17 cellular contexts compared by ENCODE assay signal in genomic region chr2:32965523-32966171, GRCh38.
"Had no signal": no experiment of that assay in that cellular context is flagged by ENCODE, and none has a peak within 500 bp of the region (broad histone marks: within the 10 kb centered on the region; RNA-seq: fewer than 3 reads in every experiment).

No MANE protein-coding gene starts in this region.

- H3K9me3 ChIP-seq: sigmoid colon, testis, upper lobe of right lung had no signal

- H3K4me1 ChIP-seq: parathyroid adenoma, testis, upper lobe of right lung had no signal

- H3K79me2 ChIP-seq: parathyroid adenoma had no signal

- ATAC-seq: activated CD4-positive, CD25-positive, alpha-beta regulatory T cell treated with anti-CD3 and anti-CD28 coated beads, Interleukin-2, amount 50 U/mL, for 24 hours; left lobe of liver; stimulated activated naive CD8-positive, alpha-beta T cell treated with anti-CD3 and anti-CD28 coated beads, Interleukin-15, amount 100 ng/mL, for 72 hours; upper lobe of right lung had no signal

- H3K36me3 Mint-ChIP-seq: activated naive CD8-positive, alpha-beta T cell treated with anti-CD3 and anti-CD28 coated beads for 36 hours; naive B cell had no signal

- DNase-seq: activated CD4-positive, alpha-beta T cell treated with anti-CD3 and anti-CD28 coated beads, Interleukin-2, amount 50 U/mL, for 1 hour; activated CD8-positive, alpha-beta memory T cell treated with anti-CD3 and anti-CD28 coated beads for 24 hours; activated naive CD8-positive, alpha-beta T cell treated with anti-CD3 and anti-CD28 coated beads for 36 hours; amygdala; cortex of kidney; effector memory CD4-positive, alpha-beta T cell; naive B cell; sigmoid colon; stimulated activated CD4-positive, alpha-beta T cell treated with anti-CD3 and anti-CD28 coated beads, Interleukin-1b, Interleukin-23, amount 100 ng/mL, for 48 hours; stimulated activated naive CD8-positive, alpha-beta T cell treated with anti-CD3 and anti-CD28 coated beads, Interleukin-15, amount 100 ng/mL, for 72 hours; testis; upper lobe of right lung had no signal

- H3K4me3 Mint-ChIP-seq: activated naive CD8-positive, alpha-beta T cell treated with anti-CD3 and anti-CD28 coated beads for 36 hours; activated T-helper 1 cell treated with anti-CD3 and anti-CD28 coated beads, Interleukin-12 subunit alpha, Interleukin-12 subunit beta, Interleukin-2, Interleukin-4 antibody, amounts not matched to agents 30 ng/mL and 10 ng/mL and 1 ng/mL, durations not matched to agents 14 hours and 24 hours and 36 hours; brain; naive B cell; stimulated activated naive CD8-positive, alpha-beta T cell treated with anti-CD3 and anti-CD28 coated beads, Interleukin-15, amount 100 ng/mL, for 72 hours had no signal

- H3K9ac ChIP-seq: parathyroid adenoma had no signal

- H3K36me3 ChIP-seq: sigmoid colon, upper lobe of right lung had no signal

- H3K4me3 ChIP-seq: sigmoid colon, testis, upper lobe of right lung had no signal

- H3K27ac Mint-ChIP-seq: activated naive CD8-positive, alpha-beta T cell treated with anti-CD3 and anti-CD28 coated beads for 36 hours; activated T-helper 1 cell treated with anti-CD3 and anti-CD28 coated beads, Interleukin-12 subunit alpha, Interleukin-12 subunit beta, Interleukin-2, Interleukin-4 antibody, amounts not matched to agents 30 ng/mL and 10 ng/mL and 1 ng/mL, durations not matched to agents 14 hours and 24 hours and 36 hours; stimulated activated naive CD8-positive, alpha-beta T cell treated with anti-CD3 and anti-CD28 coated beads, Interleukin-15, amount 100 ng/mL, for 72 hours had no signal

- H3K9me3 Mint-ChIP-seq: activated T-helper 1 cell treated with anti-CD3 and anti-CD28 coated beads, Interleukin-12 subunit alpha, Interleukin-12 subunit beta, Interleukin-2, Interleukin-4 antibody, amounts not matched to agents 30 ng/mL and 10 ng/mL and 1 ng/mL, durations not matched to agents 14 hours and 24 hours and 36 hours had no signal

- H3K27me3 Mint-ChIP-seq: brain had no signal

- H3K27me3 ChIP-seq: sigmoid colon, testis, upper lobe of right lung had no signal

- H3K4me1 Mint-ChIP-seq: activated naive CD8-positive, alpha-beta T cell treated with anti-CD3 and anti-CD28 coated beads for 36 hours; stimulated activated naive CD8-positive, alpha-beta T cell treated with anti-CD3 and anti-CD28 coated beads, Interleukin-15, amount 100 ng/mL, for 72 hours had no signal

- H3K27ac ChIP-seq: parathyroid adenoma, testis, upper lobe of right lung had no signal

- H2AFZ ChIP-seq: parathyroid adenoma had no signal
